ENCODE assay signal across 29 cellular contexts in the genomic region with DNA sequence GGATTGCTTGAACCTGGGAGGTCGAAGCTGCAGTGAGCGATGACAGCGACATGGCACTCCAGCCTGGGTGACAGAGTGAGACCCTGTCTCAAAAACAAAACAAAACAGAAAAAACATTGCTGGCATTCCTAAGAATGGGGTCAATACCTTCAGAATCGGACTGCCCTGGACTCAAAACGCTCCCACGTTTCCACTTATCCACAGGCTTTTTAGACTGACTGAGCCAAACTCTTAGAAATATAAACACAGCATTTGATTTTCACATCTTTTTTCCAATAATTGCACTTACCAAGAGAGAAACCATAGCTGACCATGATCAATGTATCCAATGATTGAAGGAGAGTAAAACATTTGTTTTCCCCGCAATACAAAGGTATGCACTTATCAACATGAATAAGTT.
"Had no signal": no experiment of that assay in that cellular context is flagged by ENCODE, and none has a peak within 500 bp of the region (broad histone marks: within the 10 kb centered on the region; RNA-seq: fewer than 3 reads in every experiment).

No MANE protein-coding gene starts in this region.

- H3K27ac Mint-ChIP-seq: dendritic cell treated with granulocyte-macrophage colony-stimulating factor and Interleukin-4, amounts not matched to agents 40 ng/mL and 50 ng/mL, for 4 days; effector memory CD8-positive, alpha-beta T cell; endodermal cell had no signal

- H3K27me3 Mint-ChIP-seq: dendritic cell treated with granulocyte-macrophage colony-stimulating factor and Interleukin-4, amounts not matched to agents 40 ng/mL and 50 ng/mL, for 4 days had no signal

- H3K27ac ChIP-seq: colonic mucosa, coronary artery, dorsolateral prefrontal cortex, epithelial cell of prostate, esophagus muscularis mucosa, esophagus squamous epithelium, foreskin keratinocyte, gastrocnemius medialis, gastroesophageal sphincter, heart left ventricle, heart right ventricle had no signal

- H3K4me3 ChIP-seq: colonic mucosa, coronary artery, dorsolateral prefrontal cortex, esophagus muscularis mucosa, esophagus squamous epithelium, gastrocnemius medialis, gastroesophageal sphincter, heart left ventricle, heart right ventricle had no signal

- H3K36me3 ChIP-seq: colonic mucosa, esophagus muscularis mucosa, esophagus squamous epithelium, gastrocnemius medialis, gastroesophageal sphincter, heart left ventricle, heart right ventricle had no signal

- H3K27me3 ChIP-seq: colonic mucosa, esophagus muscularis mucosa, foreskin keratinocyte, gastroesophageal sphincter, heart left ventricle had no signal

- H3K9me3 ChIP-seq: colonic mucosa, esophagus muscularis mucosa, esophagus squamous epithelium, gastrocnemius medialis, gastroesophageal sphincter, heart left ventricle, heart right ventricle had no signal

- ATAC-seq: effector memory CD8-positive, alpha-beta T cell; esophagus mucosa; foreskin keratinocyte; gastrocnemius medialis; gastroesophageal sphincter; heart left ventricle; heart right ventricle had no signal

- H3K9me3 Mint-ChIP-seq: dendritic cell treated with granulocyte-macrophage colony-stimulating factor and Interleukin-4, amounts not matched to agents 40 ng/mL and 50 ng/mL, for 4 days; effector memory CD8-positive, alpha-beta T cell; endodermal cell had no signal

- FAIRE-seq: colon, endometrium, endothelial cell of umbilical vein, frontal cortex had no signal

- H3K4me1 ChIP-seq: foreskin keratinocyte had no signal

- DNase-seq: colonic mucosa; cortex of kidney; dermis blood vessel endothelial cell; dorsolateral prefrontal cortex; effector CD4-positive, alpha-beta T cell; effector CD8-positive, alpha-beta T cell; effector memory CD4-positive, alpha-beta T cell; effector memory CD8-positive, alpha-beta T cell; endodermal cell; erythroblast; esophagus squamous epithelium; foreskin fibroblast; foreskin keratinocyte; foreskin melanocyte; gastrocnemius medialis; glutamatergic neuron; head of caudate nucleus; heart left ventricle; heart right ventricle had no signal

- H3K4me3 Mint-ChIP-seq: dendritic cell treated with granulocyte-macrophage colony-stimulating factor and Interleukin-4, amounts not matched to agents 40 ng/mL and 50 ng/mL, for 4 days; effector memory CD8-positive, alpha-beta T cell; endodermal cell had no signal

- H3K4me1 Mint-ChIP-seq: endodermal cell had no signal
